15 cellular contexts compared by ENCODE assay signal in genomic region chr1:199700551-199700950, GRCh38.
"Had no signal": no experiment of that assay in that cellular context is flagged by ENCODE, and none has a peak within 500 bp of the region (broad histone marks: within the 10 kb centered on the region; RNA-seq: fewer than 3 reads in every experiment).

No MANE protein-coding gene starts in this region.

- H3K4me2 ChIP-seq: smooth muscle cell had no signal

- H3K36me3 ChIP-seq: ascending aorta, esophagus muscularis mucosa, heart left ventricle, right atrium auricular region had no signal

- H3K9me3 Mint-ChIP-seq: activated CD4-positive, alpha-beta memory T cell treated with anti-CD3 and anti-CD28 coated beads, Interleukin-2, amount 10 ng/mL, durations not matched to agents 7 days and 5 days; activated naive CD8-positive, alpha-beta T cell treated with anti-CD3 and anti-CD28 coated beads, Interleukin-2, amount 50 U/mL, for 24 hours; naive thymus-derived CD8-positive, alpha-beta T cell; stimulated activated naive B cell treated with anti-CD40 and anti-IgM and Interleukin-4, amounts not matched to agents 10 μg/mL and 1 μg/mL and 100 μg/mL, for 72 hours; type B pancreatic cell had no signal

- H3K4me3 Mint-ChIP-seq: activated CD4-positive, alpha-beta memory T cell treated with anti-CD3 and anti-CD28 coated beads, Interleukin-2, amount 10 ng/mL, durations not matched to agents 7 days and 5 days; activated naive CD8-positive, alpha-beta T cell treated with anti-CD3 and anti-CD28 coated beads, Interleukin-2, amount 50 U/mL, for 24 hours; naive thymus-derived CD8-positive, alpha-beta T cell; stimulated activated naive B cell treated with anti-CD40 and anti-IgM and Interleukin-4, amounts not matched to agents 10 μg/mL and 1 μg/mL and 100 μg/mL, for 72 hours; type B pancreatic cell had no signal

- H3K27ac Mint-ChIP-seq: activated CD4-positive, alpha-beta memory T cell treated with anti-CD3 and anti-CD28 coated beads, Interleukin-2, amount 10 ng/mL, durations not matched to agents 7 days and 5 days; activated naive CD8-positive, alpha-beta T cell treated with anti-CD3 and anti-CD28 coated beads, Interleukin-2, amount 50 U/mL, for 24 hours; naive thymus-derived CD8-positive, alpha-beta T cell; stimulated activated naive B cell treated with anti-CD40 and anti-IgM and Interleukin-4, amounts not matched to agents 10 μg/mL and 1 μg/mL and 100 μg/mL, for 72 hours; type B pancreatic cell had no signal

- H3K27me3 ChIP-seq: ascending aorta, esophagus muscularis mucosa, heart left ventricle, right atrium auricular region had no signal

- H3K27ac ChIP-seq: ascending aorta, esophagus muscularis mucosa, heart left ventricle, right atrium auricular region had no signal

- H3K4me3 ChIP-seq: ascending aorta, esophagus muscularis mucosa, heart left ventricle, mucosa of descending colon, right atrium auricular region, smooth muscle cell had no signal

- H3K36me3 Mint-ChIP-seq: naive thymus-derived CD8-positive, alpha-beta T cell; stimulated activated naive B cell treated with anti-CD40 and anti-IgM and Interleukin-4, amounts not matched to agents 10 μg/mL and 1 μg/mL and 100 μg/mL, for 72 hours; type B pancreatic cell had no signal

- DNase-seq: activated CD4-positive, alpha-beta memory T cell treated with anti-CD3 and anti-CD28 coated beads, Interleukin-2, amount 10 ng/mL, durations not matched to agents 7 days and 5 days; activated CD4-positive, alpha-beta T cell treated with anti-CD3 and anti-CD28 coated beads for 1 hour; activated naive CD8-positive, alpha-beta T cell treated with anti-CD3 and anti-CD28 coated beads, Interleukin-2, amount 50 U/mL, for 24 hours; activated T-cell treated with anti-CD3 and anti-CD28 coated beads, Interleukin-2, amount 50 U/mL, for 48 hours; foreskin melanocyte; heart left ventricle; mammary epithelial cell; mucosa of descending colon; naive thymus-derived CD8-positive, alpha-beta T cell; stimulated activated naive B cell treated with anti-CD40 and anti-IgM and Interleukin-4, amounts not matched to agents 10 μg/mL and 1 μg/mL and 100 μg/mL, for 72 hours had no signal

- H3K27me3 Mint-ChIP-seq: type B pancreatic cell had no signal

- H3K4me1 ChIP-seq: ascending aorta, esophagus muscularis mucosa, heart left ventricle, right atrium auricular region had no signal

- H3K9me3 ChIP-seq: ascending aorta, esophagus muscularis mucosa, heart left ventricle, mucosa of descending colon, right atrium auricular region had no signal
